Comparison of ENCODE assay signal across 31 cellular contexts in the genomic region with DNA sequence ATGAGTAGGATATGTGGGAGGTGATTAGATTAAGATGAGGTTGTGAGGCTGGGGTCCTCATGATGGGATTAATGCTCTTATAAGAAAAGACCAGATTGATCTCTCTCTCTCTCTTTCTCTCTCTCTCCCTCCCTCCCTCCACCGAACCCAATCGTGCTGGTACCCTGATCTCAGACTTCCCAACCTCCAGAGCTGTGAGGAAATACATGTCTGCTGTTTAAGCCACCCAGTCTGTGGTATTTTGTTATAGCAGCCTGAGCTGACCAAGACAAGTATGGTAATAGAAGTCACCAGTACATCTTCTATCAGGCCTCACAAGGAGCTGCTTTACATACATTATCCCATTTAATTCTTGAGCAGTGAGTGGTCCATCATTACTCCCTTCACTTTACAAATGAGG.
"Had no signal": no experiment of that assay in that cellular context is flagged by ENCODE, and none has a peak within 500 bp of the region (broad histone marks: within the 10 kb centered on the region; RNA-seq: fewer than 3 reads in every experiment).

No MANE protein-coding gene starts in this region.

- H3K27me3 Mint-ChIP-seq: activated CD8-positive, alpha-beta memory T cell treated with anti-CD3 and anti-CD28 coated beads, Interleukin-2, amount 10 ng/mL, durations not matched to agents 7 days and 5 days; activated CD8-positive, alpha-beta T cell treated with anti-CD3 and anti-CD28 coated beads for 36 hours; activated naive CD8-positive, alpha-beta T cell treated with anti-CD3 and anti-CD28 coated beads for 36 hours; activated naive CD8-positive, alpha-beta T cell treated with anti-CD3 and anti-CD28 coated beads, Interleukin-2, amount 50 U/mL, for 24 hours; effector memory CD8-positive, alpha-beta T cell had no signal

- H3K4me3 ChIP-seq: adrenal gland, body of pancreas, esophagus muscularis mucosa, gastrocnemius medialis, heart right ventricle, hepatocyte had no signal

- H3K9me3 ChIP-seq: adrenal gland, body of pancreas, gastrocnemius medialis had no signal

- H3K27ac ChIP-seq: adrenal gland, body of pancreas, esophagus muscularis mucosa, foreskin keratinocyte, gastrocnemius medialis, heart right ventricle, VCaP had no signal

- ATAC-seq: activated CD8-positive, alpha-beta memory T cell treated with anti-CD3 and anti-CD28 coated beads, Interleukin-2, amount 10 ng/mL, durations not matched to agents 7 days and 5 days; activated CD8-positive, alpha-beta T cell treated with anti-CD3 and anti-CD28 coated beads for 36 hours; activated naive CD8-positive, alpha-beta T cell treated with anti-CD3 and anti-CD28 coated beads, Interleukin-2, amount 50 U/mL, for 24 hours; activated T-cell treated with anti-CD3 and anti-CD28 coated beads, Interleukin-2, amount 50 U/mL, for 4 hours; body of pancreas; effector memory CD8-positive, alpha-beta T cell; foreskin keratinocyte; gastrocnemius medialis; heart right ventricle; WTC11 had no signal

- H3K4me3 Mint-ChIP-seq: activated CD8-positive, alpha-beta memory T cell treated with anti-CD3 and anti-CD28 coated beads, Interleukin-2, amount 10 ng/mL, durations not matched to agents 7 days and 5 days; activated CD8-positive, alpha-beta T cell treated with anti-CD3 and anti-CD28 coated beads for 36 hours; activated naive CD8-positive, alpha-beta T cell treated with anti-CD3 and anti-CD28 coated beads for 36 hours; activated naive CD8-positive, alpha-beta T cell treated with anti-CD3 and anti-CD28 coated beads, Interleukin-2, amount 50 U/mL, for 24 hours; activated T-cell treated with anti-CD3 and anti-CD28 coated beads, Interleukin-2, amount 50 U/mL, for 4 hours; activated T-helper 1 cell treated with anti-CD3 and anti-CD28 coated beads, Interleukin-12 subunit alpha, Interleukin-12 subunit beta, Interleukin-2, Interleukin-4 antibody, amounts not matched to agents 30 ng/mL and 10 ng/mL and 1 ng/mL, durations not matched to agents 14 hours and 24 hours and 36 hours; effector memory CD8-positive, alpha-beta T cell; WTC11 had no signal

- H3K4me1 ChIP-seq: adrenal gland, body of pancreas, esophagus muscularis mucosa, gastrocnemius medialis, heart right ventricle had no signal

- H3K79me2 ChIP-seq: hepatocyte had no signal

- DNase-seq: activated CD4-positive, alpha-beta T cell treated with anti-CD3 and anti-CD28 coated beads for 48 hours; activated CD4-positive, alpha-beta T cell treated with anti-CD3 and anti-CD28 coated beads, Interleukin-2, amount 50 U/mL, for 1 hour; activated CD4-positive, alpha-beta T cell treated with anti-CD3 and anti-CD28 coated beads, Interleukin-2, amount 50 U/mL, for 48 hours; activated CD8-positive, alpha-beta memory T cell treated with anti-CD3 and anti-CD28 coated beads, Interleukin-2, amount 10 ng/mL, durations not matched to agents 7 days and 5 days; activated CD8-positive, alpha-beta memory T cell treated with anti-CD3 and anti-CD28 coated beads, Interleukin-2, amount 50 U/mL, for 48 hours; activated CD8-positive, alpha-beta T cell treated with anti-CD3 and anti-CD28 coated beads for 36 hours; activated gamma-delta T cell; activated naive CD4-positive, alpha-beta T cell treated with anti-CD3 and anti-CD28 coated beads, Interleukin-2, amount 50 U/mL, for 16 hours; activated naive CD4-positive, alpha-beta T cell treated with Interleukin-2 at 50 U/mL for 16 hours; activated naive CD8-positive, alpha-beta T cell treated with anti-CD3 and anti-CD28 coated beads for 36 hours; activated naive CD8-positive, alpha-beta T cell treated with anti-CD3 and anti-CD28 coated beads, Interleukin-2, amount 50 U/mL, for 24 hours; activated T-cell treated with anti-CD3 and anti-CD28 coated beads, Interleukin-2, amount 50 U/mL, for 4 hours; adrenal gland; amygdala; aorta; body of pancreas; caudate nucleus; cortex of kidney; dermis blood vessel endothelial cell; effector CD4-positive, alpha-beta T cell; effector memory CD8-positive, alpha-beta T cell; erythroblast; foreskin keratinocyte; gastrocnemius medialis; heart right ventricle; T-helper 2 cell had no signal

- H3K4me2 ChIP-seq: hepatocyte had no signal

- H3K9me3 Mint-ChIP-seq: effector memory CD8-positive, alpha-beta T cell had no signal

- H3K27ac Mint-ChIP-seq: activated CD8-positive, alpha-beta memory T cell treated with anti-CD3 and anti-CD28 coated beads, Interleukin-2, amount 10 ng/mL, durations not matched to agents 7 days and 5 days; activated CD8-positive, alpha-beta T cell treated with anti-CD3 and anti-CD28 coated beads for 36 hours; activated naive CD8-positive, alpha-beta T cell treated with anti-CD3 and anti-CD28 coated beads for 36 hours; activated naive CD8-positive, alpha-beta T cell treated with anti-CD3 and anti-CD28 coated beads, Interleukin-2, amount 50 U/mL, for 24 hours; activated T-helper 1 cell treated with anti-CD3 and anti-CD28 coated beads, Interleukin-12 subunit alpha, Interleukin-12 subunit beta, Interleukin-2, Interleukin-4 antibody, amounts not matched to agents 30 ng/mL and 10 ng/mL and 1 ng/mL, durations not matched to agents 14 hours and 24 hours and 36 hours; WTC11 had no signal

- H2AFZ ChIP-seq: hepatocyte had no signal

- H3K27me3 ChIP-seq: body of pancreas, gastrocnemius medialis had no signal

- H3K36me3 ChIP-seq: adrenal gland, esophagus muscularis mucosa, gastrocnemius medialis, heart right ventricle had no signal

- H3K4me1 Mint-ChIP-seq: WTC11 had no signal
